Comparison of ENCODE assay signal across 18 cellular contexts in genomic region chr15:84798436-84798946, GRCh38.
"Had no signal": no experiment of that assay in that cellular context is flagged by ENCODE, and none has a peak within 500 bp of the region (broad histone marks: within the 10 kb centered on the region; RNA-seq: fewer than 3 reads in every experiment).

No MANE protein-coding gene starts in this region.

- H3K27ac Mint-ChIP-seq: nephron progenitor cell had no signal

- H3K9me3 ChIP-seq: heart left ventricle, psoas muscle had no signal

- H3K27ac ChIP-seq: coronary artery, dorsolateral prefrontal cortex, heart left ventricle, psoas muscle had no signal

- H3K27me3 Mint-ChIP-seq: naive thymus-derived CD4-positive, alpha-beta T cell had no signal

- H3K9me3 Mint-ChIP-seq: naive thymus-derived CD4-positive, alpha-beta T cell; nephron progenitor cell had no signal

- H3K4me1 Mint-ChIP-seq: nephron progenitor cell had no signal

- H3K4me3 ChIP-seq: coronary artery, dorsolateral prefrontal cortex, heart left ventricle, psoas muscle had no signal

- FAIRE-seq: frontal cortex, urothelium cell line had no signal

- DNase-seq: dorsolateral prefrontal cortex; effector CD8-positive, alpha-beta T cell; heart left ventricle; hippocampal formation; kidney glomerular epithelial cell; mammary epithelial cell; naive thymus-derived CD4-positive, alpha-beta T cell; nephron progenitor cell; psoas muscle; retina; stimulated activated CD4-positive, alpha-beta T cell treated with anti-CD3 and anti-CD28 coated beads, Interleukin-2, amount 100 ng/mL, for 24 hours; stimulated activated CD4-positive, alpha-beta T cell treated with anti-CD3 and anti-CD28 coated beads, Interleukin-4, amount 100 ng/mL, for 4 hours; stimulated activated naive CD4-positive, alpha-beta T cell treated with Interleukin-2 at 50 U/mL for 16 hours; trophoblast cell had no signal

- H3K4me3 Mint-ChIP-seq: naive thymus-derived CD4-positive, alpha-beta T cell; nephron progenitor cell had no signal

- ATAC-seq: naive thymus-derived CD4-positive, alpha-beta T cell; sciatic nerve had no signal

- H3K27me3 ChIP-seq: dorsolateral prefrontal cortex, heart left ventricle had no signal
